ENCODE assay signal across 8 cellular contexts in genomic region chr7:122143751-122144711, GRCh38. TPM values are rescaled to one million over a fixed set of nuclear protein-coding genes. Genes with fewer than 3 reads are reported as not detected.
A peak's percentile ranks its signal among the peaks of the same experiment; 100 is the strongest.
DNase-seq lines count a peak whose midpoint lies in the region; ATAC-seq, FAIRE-seq and TF ChIP-seq lines count a peak whose summit lies in the region.

TSS of gene AASS (minus strand) at chr7:122144249. CDS start at chr7:122133726, 10,523 bp downstream.

- TF ChIP-seq CTCF in H1 (IDR thresholded peaks at IDR 0.05; ENCODE audit: control extremely low read depth in 1 of 3, insufficient read depth in 1 of 3, low read depth in 1 of 3, low read length in 3 of 3) (no peak), lung (IDR thresholded peaks at IDR 0.05; ENCODE audit: control extremely low read depth, extremely low read depth) (no peak)

- H2AFZ ChIP-seq in ACC112 (ENCODE audit: low read length, unreplicated experiment), result peak within 1 kb of the TSS; percentile 68
- H2AFZ ChIP-seq in H1 (ENCODE audit: low read length), result no peak within 1 kb of the TSS

- peak within 1 kb of the TSS; percentile 83 for H3K4me3 ChIP-seq in ACC112 (ENCODE audit: low read depth, low read length)
- peak within 1 kb of the TSS; percentile 86 to 98 (median 95) for H3K4me3 ChIP-seq in H1 (ENCODE audit: extremely low read depth in 1 of 4, insufficient read depth in 2 of 4, low read depth in 3 of 4, low read length in 4 of 4)
- H3K4me3 ChIP-seq in lung, result peak within 1 kb of the TSS; percentile 77

- no peaks in the 10 kb centered on the region for H3K27me3 ChIP-seq in ACC112 (ENCODE audit: insufficient read depth, low read length)
- H3K27me3 ChIP-seq in H1 (replicated peaks in 1 of 4; ENCODE audit: control insufficient read depth in 3 of 4, extremely low read depth in 1 of 4, insufficient read depth in 3 of 4, low read length in 3 of 4), result no peaks in the 10 kb centered on the region
- no peaks in the 10 kb centered on the region for H3K27me3 ChIP-seq in lung (ENCODE audit: control insufficient read depth, insufficient read depth)

- TF ChIP-seq RAD21 in H1 (IDR thresholded peaks at IDR 0.05 in 1 of 2, conservative IDR thresholded peaks at IDR 0.05 in 1 of 2; ENCODE audit: low read depth in 2 of 2, low read length in 2 of 2), result no peak

- TF ChIP-seq EP300 in H1 (IDR thresholded peaks at IDR 0.05; ENCODE audit: borderline replicate concordance in 1 of 2, low read depth in 2 of 2, low read length in 2 of 2), result 0 out of 3 replicates have a peak, but pooled peaks of 1 of the 2 experiments have one; percentile 52

- peak; percentile 100 for ATAC-seq in GM19025 (IDR thresholded peaks at IDR 0.05; ENCODE audit: low read depth, unreplicated experiment)
- ATAC-seq in HG03280 (IDR thresholded peaks at IDR 0.05; ENCODE audit: unreplicated experiment), result peak; percentile 100
- peak; percentile 97 for ATAC-seq in lung (ENCODE audit: insufficient read depth, low FRiP score)

- no peak within 1 kb of the TSS; the same call in 1 of the 2 replicates for H2BK12ac ChIP-seq in H1 (ENCODE audit: low read depth, low read length)

- H3K4ac ChIP-seq in H1 (replicated peaks; ENCODE audit: insufficient read length, low read depth, low read length), result peak within 1 kb of the TSS; percentile 29

- CTCF ChIA-PET in H1 (lab: Charles Lee; ENCODE audit: partially characterized antibody), result interaction anchor here (0.7 to 1.3 kb wide), 3 partner anchors 51 to 1629 kb away, joined by 3 read pairs; no protein-coding TSS in a partner anchor

- H3K18ac ChIP-seq in H1 (ENCODE audit: extremely low read depth, low read length), result peak within 1 kb of the TSS; percentile 84

- WGBS in H1 (ENCODE audit: extremely low coverage in 1 of 2, insufficient coverage in 1 of 2, insufficient read length in 1 of 2, insufficient replicate concordance in 2 of 2, low coverage in 1 of 2, low lambda C conversion rate in 2 of 2, missing lambda C conversion rate in 1 of 2), 2 experiments, result 2% methylated on average over 62 of the region's 69 CpGs; no CpG with 5 or more reads in 1 of the 2 experiments
- 0 to 1% methylated on average over 67 to 69 of the region's 69 CpGs for WGBS in lung, 2 donors

- peaks cover 28% of the 10 kb centered on the region for H3K79me2 ChIP-seq in ACC112 (ENCODE audit: control insufficient read depth, insufficient read depth, low read length, unreplicated experiment)
- peaks cover 56 to 90% of the 10 kb centered on the region in 2 experiments for H3K79me2 ChIP-seq in H1 (ENCODE audit: control insufficient read depth in 1 of 2, insufficient read depth in 2 of 2, low read length in 2 of 2)

- H2BK5ac ChIP-seq in H1 (ENCODE audit: low read depth, low read length), result peak within 1 kb of the TSS; percentile 90

- TF ChIP-seq POLR2A in H1 (IDR thresholded peaks at IDR 0.05; ENCODE audit: control extremely low read depth in 1 of 2, low read depth in 2 of 2, low read length in 2 of 2), result peak; percentile 80 to 89

- peak within 1 kb of the TSS; percentile 2; the same call in 1 of the 2 replicates for H2BK20ac ChIP-seq in H1 (ENCODE audit: low read length)

- peak within 1 kb of the TSS; percentile 75 to 83 for H3K4me2 ChIP-seq in H1 (ENCODE audit: insufficient read depth in 1 of 2, low read depth in 2 of 2, low read length in 2 of 2)

- H3K27ac ChIP-seq in ACC112 (ENCODE audit: low read depth, low read length) (peak within 1 kb of the TSS; percentile 67), H1 (ENCODE audit: low read depth, low read length) (peak within 1 kb of the TSS; percentile 85), lung (ENCODE audit: low read depth in 1 of 2, low read length in 1 of 2) (peak within 1 kb of the TSS; percentile 95 to 99)

- 0 out of 2 replicates have a peak within 1 kb of the TSS, but pooled peaks have one; percentile 48 for H2BK15ac ChIP-seq in H1 (ENCODE audit: low read length)

- H3K4me1 ChIP-seq in ACC112 (ENCODE audit: control insufficient read depth, insufficient read depth, low read length, unreplicated experiment) (peaks cover 21% of the 10 kb centered on the region), H1 (replicated peaks in 1 of 4; ENCODE audit: control insufficient read depth in 3 of 4, insufficient read depth in 4 of 4, low read length in 3 of 4) (peaks cover 4 to 18% (median 12%) of the 10 kb centered on the region in 4 experiments; a peak in 6 of 7 replicates), lung (ENCODE audit: control insufficient read depth in 2 of 2, insufficient read depth in 2 of 2, low read length in 2 of 2) (peaks cover 0 to 11% of the 10 kb centered on the region in 2 donors)

- peaks cover 19 to 24% of the 10 kb centered on the region in 2 experiments for H4K20me1 ChIP-seq in H1 (replicated peaks in 1 of 2; ENCODE audit: control insufficient read depth in 1 of 2, insufficient read depth in 2 of 2, low read length in 2 of 2)

- DNase-seq in NCI-H510A treated with DMSO at 0.1 percent for 48 hours (lab: John Stamatoyannopoulos, UW) (peak; percentile 73), H1 (ENCODE audit: low read depth in 1 of 2, low spot score in 2 of 2) (peak; percentile 93 to 94), lung (ENCODE audit: low spot score) (peak; percentile 97)
- peak; percentile 53 for DNase-seq in activated CD8-positive, alpha-beta memory T cell treated with anti-CD3 and anti-CD28 coated beads, Interleukin-2, amount 50 U/mL, for 1 hour (ENCODE audit: extremely low read depth)
- peak; percentile 61 to 64 for DNase-seq in stimulated activated CD4-positive, alpha-beta T cell treated with anti-CD3 and anti-CD28 coated beads, Interleukin-4, amount 100 ng/mL, for 48 hours (ENCODE audit: low read depth in 2 of 2)

- no peaks in the 10 kb centered on the region for H3K36me3 ChIP-seq in ACC112 (ENCODE audit: insufficient read depth, low read length)
- H3K36me3 ChIP-seq in H1 (ENCODE audit: control insufficient read depth in 2 of 4, insufficient read depth in 4 of 4, low read length in 3 of 4), result peaks cover 0 to 37% (median 7%) of the 10 kb centered on the region in 4 experiments; a peak in 3 of 8 replicates
- no peaks in the 10 kb centered on the region for H3K36me3 ChIP-seq in lung (ENCODE audit: control insufficient read depth in 2 of 2, insufficient read depth in 2 of 2, low read length in 2 of 2)

- H3K79me1 ChIP-seq in H1 (ENCODE audit: low read depth, low read length), result no peaks in the 10 kb centered on the region; the same call in 1 of the 2 replicates

- peak; percentile 94 for FAIRE-seq in H1 (lab: Jason Lieb, UNC)

- peak within 1 kb of the TSS; percentile 7; the same call in 1 of the 2 replicates for H4K8ac ChIP-seq in H1 (ENCODE audit: extremely low read depth, insufficient read depth, low read length)

- H4K5ac ChIP-seq in H1 (ENCODE audit: insufficient read length, low read depth, low read length), result peak within 1 kb of the TSS; percentile 27

- no peaks in the 10 kb centered on the region for H3K9me3 ChIP-seq in H1 (ENCODE audit: insufficient read depth in 2 of 2, low read depth in 1 of 2, low read length in 1 of 2)
- no peaks in the 10 kb centered on the region for H3K9me3 ChIP-seq in lung (ENCODE audit: control insufficient read depth in 2 of 2, insufficient read depth in 1 of 2, low read length in 1 of 2)

- H2BK120ac ChIP-seq in H1 (replicated peaks; ENCODE audit: low read depth, low read length), result peak within 1 kb of the TSS; percentile 7

- no peak within 1 kb of the TSS for H3K23ac ChIP-seq in H1 (ENCODE audit: insufficient read length)

- no peak within 1 kb of the TSS for H2AK5ac ChIP-seq in H1 (ENCODE audit: low read depth, low read length)

- peak within 1 kb of the TSS; percentile 79 for H3K56ac ChIP-seq in H1 (replicated peaks; ENCODE audit: insufficient read length, low read depth, low read length)

- H3K9ac ChIP-seq in H1 (replicated peaks in 1 of 4; ENCODE audit: extremely low read depth in 1 of 4, low read depth in 3 of 4, low read length in 3 of 4), result peak within 1 kb of the TSS; percentile 80 to 88 (median 84)

- peaks cover 12% of the 10 kb centered on the region for H3K23me2 ChIP-seq in H1 (ENCODE audit: low read depth, low read length)

- H4K91ac ChIP-seq in H1 (replicated peaks; ENCODE audit: insufficient read length, low read length), result peak within 1 kb of the TSS; percentile 44

- H3K14ac ChIP-seq in H1 (ENCODE audit: insufficient read length), result no peak within 1 kb of the TSS

- POLR2A ChIA-PET in H1 (lab: Charles Lee; ENCODE audit: partially characterized antibody), result interaction anchor here (0.6 to 2.6 kb wide), 15 partner anchors 8 to 266 kb away, joined by 3 to 18 read pairs (median 5); no protein-coding TSS in a partner anchor

TF ChIP-seq in H1, 55 proteins besides CTCF, POLR2A, EP300 and RAD21 (continues in another document):
- TF ChIP-seq BRCA1 (IDR thresholded peaks at IDR 0.05; ENCODE audit: low read depth, low read length), result no peak
- no peak for TF ChIP-seq RNF2 (IDR thresholded peaks at IDR 0.05; ENCODE audit: borderline replicate concordance, low read depth, low read length, missing control alignments, poor library complexity, severe bottlenecking)
- no peak for TF ChIP-seq BACH1 (IDR thresholded peaks at IDR 0.05; ENCODE audit: low read length)
- no peak for TF ChIP-seq SUZ12 (IDR thresholded peaks at IDR 0.05; ENCODE audit: low read length)
- TF ChIP-seq SP4 (IDR thresholded peaks at IDR 0.05; ENCODE audit: low read length), result 0 out of 2 replicates have a peak, but pooled peaks have one; percentile 26
- TF ChIP-seq EGR1 (IDR thresholded peaks at IDR 0.05; ENCODE audit: borderline replicate concordance, low read depth, low read length), result no peak
- TF ChIP-seq CHD2 (IDR thresholded peaks at IDR 0.05; ENCODE audit: low read length), result peak; percentile 58; the same call in 1 of the 2 replicates
- no peak for TF ChIP-seq TCF12 (IDR thresholded peaks at IDR 0.05; ENCODE audit: low read depth, low read length)
- TF ChIP-seq, protein P1, sequence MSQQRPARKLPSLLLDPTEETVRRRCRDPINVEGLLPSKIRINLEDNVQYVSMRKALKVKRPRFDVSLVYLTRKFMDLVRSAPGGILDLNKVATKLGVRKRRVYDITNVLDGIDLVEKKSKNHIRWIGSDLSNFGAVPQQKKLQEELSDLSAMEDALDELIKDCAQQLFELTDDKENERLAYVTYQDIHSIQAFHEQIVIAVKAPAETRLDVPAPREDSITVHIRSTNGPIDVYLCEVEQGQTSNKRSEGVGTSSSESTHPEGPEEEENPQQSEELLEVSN (IDR thresholded peaks at IDR 0.05), result 0 out of 2 replicates have a peak, but pooled peaks have one; percentile 16
- peak; percentile 64; the same call in 1 of the 2 replicates for TF ChIP-seq RBBP5 (IDR thresholded peaks at IDR 0.05; ENCODE audit: borderline replicate concordance, low read depth, low read length)

RNA-seq across cellular contexts. Expression of gene AASS, which starts in this region (rescaled TPM):
- 383 and 394 TPM in 2 replicates for total RNA-seq in H1 (2021; fragmentation: NEBNext Ultra II Directional; extraction: Animal tissue kit (Norgen Biotek cat#: 25700))
- polyA plus RNA-seq in H1 (2011; rRNA removed) (203 and 207 TPM in 2 replicates), lung (10 to 100 TPM; 11.6 to 13.7 TPM)
- polyA plus RNA-seq in H1 (2011; cell fraction: cytosol; rRNA removed), result 205 TPM
- 683 TPM for polyA plus RNA-seq in H1 (2011; cell fraction: nucleus; rRNA removed)
- polyA plus RNA-seq in H1 (2012, experiment 1 of 2), result 282 to 422 TPM (median 360 TPM) in 4 replicates
- polyA plus RNA-seq in H1 (2012, experiment 2 of 2), result 23.9 TPM
- polyA plus RNA-seq in H1 (2013, experiment 1 of 2), result 508 TPM
- polyA plus RNA-seq in H1 (2013, experiment 2 of 2), result 399 TPM
- polyA minus RNA-seq in H1 (2011; rRNA and poly(A)+ RNA removed), result 569 and 873 TPM in 2 replicates
- 295 TPM for polyA minus RNA-seq in H1 (2011; cell fraction: cytosol; rRNA and poly(A)+ RNA removed)
- polyA minus RNA-seq in H1 (2011; cell fraction: nucleus; rRNA and poly(A)+ RNA removed), result 1,318 TPM
- total RNA-seq in lung, result 10 to 100 TPM; 36.9 to 98.4 TPM

Comparison
In these comparisons a context has a peak if more than half of its experiments do, and no peak if none do; other contexts are left out.
1. Peak in every context shown above with its lines: DNase-seq, ATAC-seq, H3K4me3 ChIP-seq and H3K27ac ChIP-seq.